15 cellular contexts compared by ENCODE assay signal in genomic region chr22:23238707-23239106, GRCh38.
"Had no signal": no experiment of that assay in that cellular context is flagged by ENCODE, and none has a peak within 500 bp of the region (broad histone marks: within the 10 kb centered on the region; RNA-seq: fewer than 3 reads in every experiment).

No MANE protein-coding gene starts in this region.

- H3K9me3 Mint-ChIP-seq: activated naive CD4-positive, alpha-beta T cell treated with anti-CD3 and anti-CD28 coated beads, Interleukin-2, amount 50 U/mL, for 24 hours; neural crest cell had no signal

- H3K9me3 ChIP-seq: body of pancreas, colonic mucosa, ovary, thyroid gland, uterus had no signal

- H3K27me3 Mint-ChIP-seq: activated naive CD4-positive, alpha-beta T cell treated with anti-CD3 and anti-CD28 coated beads, Interleukin-2, amount 50 U/mL, for 24 hours had no signal

- DNase-seq: activated CD8-positive, alpha-beta memory T cell treated with anti-CD3 and anti-CD28 coated beads, Interleukin-2, amount 50 U/mL, for 48 hours; amygdala; body of pancreas; caudate nucleus; colonic mucosa; foreskin fibroblast; head of caudate nucleus; ovary; stimulated activated CD4-positive, alpha-beta T cell treated with anti-CD3 and anti-CD28 coated beads, Interleukin-1b, Interleukin-23, amount 100 ng/mL, for 48 hours; thyroid gland; uterus had no signal

- H3K36me3 ChIP-seq: colonic mucosa, ovary, thyroid gland, uterus had no signal

- H3K27me3 ChIP-seq: body of pancreas, colonic mucosa, ovary, thyroid gland, uterus had no signal

- H3K27ac ChIP-seq: body of pancreas, colonic mucosa, ovary, thyroid gland, uterus had no signal

- H3K4me3 Mint-ChIP-seq: activated naive CD4-positive, alpha-beta T cell treated with anti-CD3 and anti-CD28 coated beads, Interleukin-2, amount 50 U/mL, for 24 hours; activated T-helper 1 cell treated with anti-CD3 and anti-CD28 coated beads, Interleukin-12 subunit alpha, Interleukin-12 subunit beta, Interleukin-2, Interleukin-4 antibody, amounts not matched to agents 30 ng/mL and 10 ng/mL and 1 ng/mL, durations not matched to agents 14 hours and 24 hours and 36 hours; neural crest cell had no signal

- H3K4me1 ChIP-seq: colonic mucosa had no signal

- H3K4me3 ChIP-seq: body of pancreas, colonic mucosa, ovary, thyroid gland, uterus had no signal

- ATAC-seq: activated CD4-positive, CD25-positive, alpha-beta regulatory T cell treated with anti-CD3 and anti-CD28 coated beads, Interleukin-2, amount 50 U/mL, for 24 hours; body of pancreas had no signal
